Comparison of ENCODE assay signal across 1 cellular context in genomic region chr10:97498076-97498840, GRCh38.
TF ChIP-seq lines count a peak whose summit lies in the region.

Gene MMS19, minus strand, starts transcription at chr10:97498422. Its CDS starts 38 bp downstream, at chr10:97498384.

TF ChIP-seq in K562, 482 proteins besides CTCF, POLR2A, EP300 and RAD21 (continued from another document and continues in another):
- TF ChIP-seq ZNF449 (CRISPR knock-in tag; IDR thresholded peaks at IDR 0.05) = no peak
- TF ChIP-seq LCOR (CRISPR knock-in tag; IDR thresholded peaks at IDR 0.05) = peak; percentile 56; the same call in 1 of the 2 replicates
- TF ChIP-seq KLF10 (CRISPR knock-in tag; IDR thresholded peaks at IDR 0.05) = no peak
- TF ChIP-seq REST (CRISPR knock-in tag; IDR thresholded peaks at IDR 0.05; ENCODE audit: low read depth) = 0 out of 2 replicates have a peak, but pooled peaks have one; percentile 47
- TF ChIP-seq SMARCB1 (IDR thresholded peaks at IDR 0.05; ENCODE audit: insufficient read length, low read depth) = no peak
- peak; percentile 81 for TF ChIP-seq EP400 (IDR thresholded peaks at IDR 0.05)
- peak; percentile 61; the same call in 1 of the 2 replicates for TF ChIP-seq ZBTB17 (CRISPR knock-in tag; IDR thresholded peaks at IDR 0.05)
- TF ChIP-seq KDM5B (IDR thresholded peaks at IDR 0.05; ENCODE audit: insufficient replicate concordance, low read depth, low read length) = peak; percentile 87
- TF ChIP-seq BACH1 (tag; IDR thresholded peaks at IDR 0.05) = no peak
- no peak for TF ChIP-seq ATF1 (CRISPR knock-in tag; IDR thresholded peaks at IDR 0.05)
- 0 out of 2 replicates have a peak, but pooled peaks have one; percentile 40 for TF ChIP-seq ATF1 (tag; IDR thresholded peaks at IDR 0.05)
- TF ChIP-seq, protein P1, sequence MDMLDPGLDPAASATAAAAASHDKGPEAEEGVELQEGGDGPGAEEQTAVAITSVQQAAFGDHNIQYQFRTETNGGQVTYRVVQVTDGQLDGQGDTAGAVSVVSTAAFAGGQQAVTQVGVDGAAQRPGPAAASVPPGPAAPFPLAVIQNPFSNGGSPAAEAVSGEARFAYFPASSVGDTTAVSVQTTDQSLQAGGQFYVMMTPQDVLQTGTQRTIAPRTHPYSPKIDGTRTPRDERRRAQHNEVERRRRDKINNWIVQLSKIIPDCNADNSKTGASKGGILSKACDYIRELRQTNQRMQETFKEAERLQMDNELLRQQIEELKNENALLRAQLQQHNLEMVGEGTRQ (CRISPR knock-in tag; IDR thresholded peaks at IDR 0.05) = peak; percentile 96
- no peak for TF ChIP-seq HMG20B (CRISPR knock-in tag; IDR thresholded peaks at IDR 0.05)
- TF ChIP-seq, protein P2, sequence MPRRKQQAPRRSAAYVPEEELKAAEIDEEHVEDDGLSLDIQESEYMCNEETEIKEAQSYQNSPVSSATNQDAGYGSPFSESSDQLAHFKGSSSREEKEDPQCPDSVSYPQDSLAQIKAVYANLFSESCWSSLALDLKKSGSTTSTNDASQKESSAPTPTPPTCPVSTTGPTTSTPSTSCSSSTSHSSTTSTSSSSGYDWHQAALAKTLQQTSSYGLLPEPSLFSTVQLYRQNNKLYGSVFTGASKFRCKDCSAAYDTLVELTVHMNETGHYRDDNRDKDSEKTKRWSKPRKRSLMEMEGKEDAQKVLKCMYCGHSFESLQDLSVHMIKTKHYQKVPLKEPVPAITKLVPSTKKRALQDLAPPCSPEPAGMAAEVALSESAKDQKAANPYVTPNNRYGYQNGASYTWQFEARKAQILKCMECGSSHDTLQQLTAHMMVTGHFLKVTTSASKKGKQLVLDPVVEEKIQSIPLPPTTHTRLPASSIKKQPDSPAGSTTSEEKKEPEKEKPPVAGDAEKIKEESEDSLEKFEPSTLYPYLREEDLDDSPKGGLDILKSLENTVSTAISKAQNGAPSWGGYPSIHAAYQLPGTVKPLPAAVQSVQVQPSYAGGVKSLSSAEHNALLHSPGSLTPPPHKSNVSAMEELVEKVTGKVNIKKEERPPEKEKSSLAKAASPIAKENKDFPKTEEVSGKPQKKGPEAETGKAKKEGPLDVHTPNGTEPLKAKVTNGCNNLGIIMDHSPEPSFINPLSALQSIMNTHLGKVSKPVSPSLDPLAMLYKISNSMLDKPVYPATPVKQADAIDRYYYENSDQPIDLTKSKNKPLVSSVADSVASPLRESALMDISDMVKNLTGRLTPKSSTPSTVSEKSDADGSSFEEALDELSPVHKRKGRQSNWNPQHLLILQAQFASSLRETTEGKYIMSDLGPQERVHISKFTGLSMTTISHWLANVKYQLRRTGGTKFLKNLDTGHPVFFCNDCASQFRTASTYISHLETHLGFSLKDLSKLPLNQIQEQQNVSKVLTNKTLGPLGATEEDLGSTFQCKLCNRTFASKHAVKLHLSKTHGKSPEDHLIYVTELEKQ (CRISPR knock-in tag; IDR thresholded peaks at IDR 0.05) = no peak
- TF ChIP-seq MYC (IDR thresholded peaks at IDR 0.05; ENCODE audit: low read depth, low read length) = peak; percentile 27; the same call in 1 of the 2 replicates
- 0 out of 2 replicates have a peak, but pooled peaks have one; percentile 19 for TF ChIP-seq MYC (CRISPR knock-in tag; IDR thresholded peaks at IDR 0.05; ENCODE audit: borderline replicate concordance, low read depth)
- TF ChIP-seq SOX6 (IDR thresholded peaks at IDR 0.05) = no peak
- TF ChIP-seq KLF13 (tag; IDR thresholded peaks at IDR 0.05; ENCODE audit: borderline replicate concordance, low read depth) = no peak
- peak; percentile 54 for TF ChIP-seq EGR1 (conservative IDR thresholded peaks at IDR 0.05)
- TF ChIP-seq RB1 (IDR thresholded peaks at IDR 0.05; ENCODE audit: low read depth) = peak; percentile 73; the same call in 1 of the 2 replicates
- no peak for TF ChIP-seq CREM (IDR thresholded peaks at IDR 0.05; ENCODE audit: low read depth)
- 0 out of 2 replicates have a peak, but pooled peaks have one; percentile 78 for TF ChIP-seq NFRKB (IDR thresholded peaks at IDR 0.05; ENCODE audit: low read depth)
- TF ChIP-seq ERF (CRISPR knock-in tag; IDR thresholded peaks at IDR 0.05) = no peak
- TF ChIP-seq MED1 (CRISPR knock-in tag; IDR thresholded peaks at IDR 0.05; ENCODE audit: borderline replicate concordance) = no peak
- TF ChIP-seq TAF1 (IDR thresholded peaks at IDR 0.05; ENCODE audit: control insufficient read depth, extremely low read depth, insufficient read depth, low read length, severe bottlenecking) = peak; percentile 80
- no peak for TF ChIP-seq MTF1 (CRISPR knock-in tag; IDR thresholded peaks at IDR 0.05; ENCODE audit: borderline replicate concordance)
- 0 out of 2 replicates have a peak, but pooled peaks have one; percentile 45 for TF ChIP-seq GABPB1 (CRISPR knock-in tag; IDR thresholded peaks at IDR 0.05)
- peak; percentile 28; the same call in 1 of the 2 replicates for TF ChIP-seq CREB3L1 (IDR thresholded peaks at IDR 0.05; ENCODE audit: borderline replicate concordance, low read depth)
- TF ChIP-seq SIX5 (IDR thresholded peaks at IDR 0.05; ENCODE audit: borderline replicate concordance in 1 of 2, insufficient read depth in 1 of 2, low read depth in 1 of 2, low read length in 2 of 2) = no peak
- no peak for TF ChIP-seq BMI1 (IDR thresholded peaks at IDR 0.05; ENCODE audit: low read length)
- TF ChIP-seq ZNF347 (CRISPR knock-in tag; IDR thresholded peaks at IDR 0.05; ENCODE audit: low read depth) = no peak
- no peak for TF ChIP-seq CBFB (CRISPR knock-in tag; IDR thresholded peaks at IDR 0.05)
- peak; percentile 50 for TF ChIP-seq MEIS2 (IDR thresholded peaks at IDR 0.05; ENCODE audit: partially characterized antibody)
- TF ChIP-seq ZNF217 (CRISPR knock-in tag; IDR thresholded peaks at IDR 0.05) = no peak
- no peak for TF ChIP-seq NCOR1 (IDR thresholded peaks at IDR 0.05)
- no peak for TF ChIP-seq ZNF584 (CRISPR knock-in tag; IDR thresholded peaks at IDR 0.05; ENCODE audit: low read depth)
- no peak; the same call in 1 of the 2 replicates for TF ChIP-seq PBX2 (CRISPR knock-in tag; IDR thresholded peaks at IDR 0.05; ENCODE audit: low read depth)
- TF ChIP-seq PBX2 (tag; conservative IDR thresholded peaks at IDR 0.05; ENCODE audit: low read depth) = no peak
- no peak for TF ChIP-seq JUN (IDR thresholded peaks at IDR 0.05; ENCODE audit: borderline replicate concordance, low read depth, low read length)
- TF ChIP-seq JUN (CRISPR knock-in tag; IDR thresholded peaks at IDR 0.05; ENCODE audit: borderline replicate concordance) = no peak
- TF ChIP-seq MTA1 (IDR thresholded peaks at IDR 0.05; ENCODE audit: borderline replicate concordance) = no peak
- peak; percentile 79; the same call in 1 of the 2 replicates for TF ChIP-seq PHF8 (IDR thresholded peaks at IDR 0.05; ENCODE audit: borderline replicate concordance, low read length)
- TF ChIP-seq POLR2AphosphoS5 (IDR thresholded peaks at IDR 0.05; ENCODE audit: control insufficient read depth, insufficient read depth, low read depth, low read length) = 0 out of 2 replicates have a peak, but pooled peaks have one; percentile 45
- TF ChIP-seq NFIX (CRISPR knock-in tag; IDR thresholded peaks at IDR 0.05; ENCODE audit: low read depth) = no peak
- TF ChIP-seq TFAM (CRISPR knock-in tag; conservative IDR thresholded peaks at IDR 0.05) = no peak
- no peak for TF ChIP-seq ZNF395 (CRISPR knock-in tag; IDR thresholded peaks at IDR 0.05)
- TF ChIP-seq CSDE1 (IDR thresholded peaks at IDR 0.05) = peak in 1 of 2 experiments; percentile 58; a peak in 1 of 4 replicates
- TF ChIP-seq, protein P3, sequence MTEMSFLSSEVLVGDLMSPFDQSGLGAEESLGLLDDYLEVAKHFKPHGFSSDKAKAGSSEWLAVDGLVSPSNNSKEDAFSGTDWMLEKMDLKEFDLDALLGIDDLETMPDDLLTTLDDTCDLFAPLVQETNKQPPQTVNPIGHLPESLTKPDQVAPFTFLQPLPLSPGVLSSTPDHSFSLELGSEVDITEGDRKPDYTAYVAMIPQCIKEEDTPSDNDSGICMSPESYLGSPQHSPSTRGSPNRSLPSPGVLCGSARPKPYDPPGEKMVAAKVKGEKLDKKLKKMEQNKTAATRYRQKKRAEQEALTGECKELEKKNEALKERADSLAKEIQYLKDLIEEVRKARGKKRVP (CRISPR knock-in tag; IDR thresholded peaks at IDR 0.05) = 0 out of 2 replicates have a peak, but pooled peaks have one; percentile 18
- no peak for TF ChIP-seq HNRNPUL1 (IDR thresholded peaks at IDR 0.05; ENCODE audit: low read length)
- no peak for TF ChIP-seq TRIM25 (IDR thresholded peaks at IDR 0.05; ENCODE audit: borderline replicate concordance)
- no peak for TF ChIP-seq ELF1 (tag; IDR thresholded peaks at IDR 0.05)
